In the genomic region with DNA sequence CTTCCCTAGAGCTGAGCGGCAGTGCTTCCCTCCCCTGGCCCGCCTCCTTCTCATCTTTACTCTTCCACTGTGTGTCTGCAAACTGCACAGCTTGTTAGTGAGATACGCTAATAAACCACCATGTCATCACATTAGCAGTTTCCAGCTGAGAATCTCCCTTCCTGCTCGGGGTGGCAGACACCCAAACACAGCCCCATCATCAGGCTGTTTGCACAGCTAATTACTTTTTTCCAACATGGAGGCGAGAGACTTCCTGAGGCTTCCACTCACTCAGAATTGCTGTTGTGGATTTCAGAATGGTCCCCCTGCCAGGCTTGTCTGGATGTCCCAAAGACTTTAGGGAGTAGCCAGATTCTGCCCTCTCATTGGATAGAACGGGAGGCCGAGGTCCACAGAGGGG, we compare ENCODE assay signal across 20 cellular contexts.
"Had no signal": no experiment of that assay in that cellular context is flagged by ENCODE, and none has a peak within 500 bp of the region (broad histone marks: within the 10 kb centered on the region; RNA-seq: fewer than 3 reads in every experiment).

No MANE protein-coding gene starts in this region.

- H3K9ac ChIP-seq: KMS-11, SK-N-SH had no signal

- H3K36me3 Mint-ChIP-seq: IgD-negative memory B cell had no signal

- H3K27ac ChIP-seq: HL-60, KMS-11 had no signal

- ATAC-seq: K562 had no signal

- H3K4me3 ChIP-seq: K562 had no signal

- DNase-seq: Kasumi-1, MM.1S, NCI-H1092 treated with DMSO at 0.1 percent for 48 hours, NCI-H1436, NCI-H187, NCI-H2029, NCI-H2171, NCI-H226, NCI-H446, NCI-H510A, NCI-H524 treated with DMSO at 0.1 percent for 48 hours, NCI-H774, Right ventricle myocardium superior, RPMI8226, SK-N-SH, T-helper 1 cell had no signal

- H3K9me3 ChIP-seq: SK-N-SH had no signal

- H3K27me3 Mint-ChIP-seq: IgD-negative memory B cell had no signal
